12 cellular contexts compared by ENCODE assay signal in the genomic region with DNA sequence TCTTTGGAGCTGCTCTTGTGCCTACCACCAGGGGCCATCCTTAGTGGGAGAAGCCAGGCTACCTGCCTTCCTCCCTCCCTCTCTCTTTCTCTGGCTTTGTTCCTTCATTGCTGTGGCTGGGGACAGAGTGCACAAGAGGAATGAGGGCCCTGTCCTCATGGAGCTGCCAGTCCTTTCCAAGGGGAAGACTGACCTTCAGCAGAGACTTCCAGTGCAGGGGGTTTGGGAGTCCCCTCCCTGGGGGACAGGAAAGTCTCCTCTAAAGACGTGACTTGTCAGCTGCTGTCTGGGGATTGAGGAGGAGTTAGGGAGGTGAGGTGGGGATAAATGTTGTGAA.
DNase-seq lines count a peak whose midpoint lies in the region; ATAC-seq, FAIRE-seq and TF ChIP-seq lines count a peak whose summit lies in the region.
"Had no signal": no experiment of that assay in that cellular context is flagged by ENCODE, and none has a peak within 500 bp of the region (broad histone marks: within the 10 kb centered on the region; RNA-seq: fewer than 3 reads in every experiment).

No MANE protein-coding gene starts in this region.

- no peak for TF ChIP-seq POLR2A in HepG2 (IDR thresholded peaks at IDR 0.05; ENCODE audit: insufficient read depth in 1 of 2, low read depth in 2 of 2, low read length in 2 of 2)

- no peak overlapping the region for H3K4me3 ChIP-seq in mammary epithelial cell (replicated peaks in 1 of 3; ENCODE audit: insufficient read depth in 1 of 3, low read depth in 2 of 3, low read length in 3 of 3)
- H3K4me3 ChIP-seq in HepG2 (replicated peaks in 1 of 3; ENCODE audit: insufficient read depth in 1 of 3, low read depth in 2 of 3, low read length in 3 of 3): peak overlapping the region in 1 of 3 experiments; percentile 42; a peak in 2 of 6 replicates
- H3K4me3 ChIP-seq in A673 (ENCODE audit: low read depth, low read length, poor library complexity, severe bottlenecking): no peak overlapping the region

- no peak for TF ChIP-seq RAD21 in HepG2 (CRISPR knock-in tag; IDR thresholded peaks at IDR 0.05)

- peak overlapping the region; percentile 2 for H3K4me2 ChIP-seq in mammary epithelial cell (ENCODE audit: insufficient read depth, low read depth, low read length)
- peak overlapping the region; percentile 58 for H3K4me2 ChIP-seq in HepG2 (ENCODE audit: low read depth, low read length)

- peak; percentile 1 for ATAC-seq in HepG2
- ATAC-seq in stimulated activated memory B cell treated with anti-CD40 and anti-IgM and Interleukin-4, amounts not matched to agents 10 μg/mL and 1 μg/mL and 100 μg/mL, for 72 hours: no peak
- ATAC-seq: activated naive CD4-positive, alpha-beta T cell treated with anti-CD3 and anti-CD28 coated beads, Interleukin-2, amount 50 U/mL, for 72 hours; HCT116 had no signal

- H3K4me1 Mint-ChIP-seq in HFFc6 (ENCODE audit: low read depth): peaks cover 62% of the 10 kb centered on the region
- peaks cover 62% of the 10 kb centered on the region for H3K4me1 Mint-ChIP-seq in stimulated activated memory B cell treated with anti-CD40 and anti-IgM and Interleukin-4, amounts not matched to agents 10 μg/mL and 1 μg/mL and 100 μg/mL, for 72 hours

- CTCF ChIA-PET in mammary epithelial cell (lab: Charles Lee; ENCODE audit: low non-redundant PET) (no interaction called here), HepG2 (lab: Yijun Ruan, JAX; ENCODE audit: low intra/inter-chr PET ratio, low total read pairs) (no interaction called here), A673 (lab: Charles Lee) (no interaction called here)

- peak overlapping the region; percentile 89 for H3K27ac Mint-ChIP-seq in HFFc6
- peak overlapping the region; percentile 18 for H3K27ac Mint-ChIP-seq in stimulated activated memory B cell treated with anti-CD40 and anti-IgM and Interleukin-4, amounts not matched to agents 10 μg/mL and 1 μg/mL and 100 μg/mL, for 72 hours

- H3K27ac ChIP-seq in mammary epithelial cell (ENCODE audit: insufficient read depth, low read depth, low read length) (peak overlapping the region; percentile 65), HepG2 (ENCODE audit: extremely low read length, insufficient read depth, low read length) (peak overlapping the region; percentile 58), A673 (ENCODE audit: low read depth, low read length, poor library complexity, severe bottlenecking) (no peak overlapping the region)

- WGBS in mammary epithelial cell (ENCODE audit: low coverage, missing lambda C conversion rate): 50% methylated on average over 1 of the region's 1 CpG
- WGBS in HepG2 (ENCODE audit: low lambda C conversion rate): 47% methylated on average over 1 of the region's 1 CpG

- H3K79me2 ChIP-seq in mammary epithelial cell (ENCODE audit: insufficient read depth, low read length) (peaks cover 99% of the 10 kb centered on the region), HepG2 (ENCODE audit: insufficient read depth, low read length) (peaks cover 94% of the 10 kb centered on the region)

- BruUV-seq in mammary epithelial cell (replicated peaks; lab: Mats Ljungman, UMichigan): no TSS peak
- BruUV-seq in HepG2 (replicated peaks; lab: Mats Ljungman, UMichigan): no TSS peak
- BruUV-seq in A673 (replicated peaks; lab: Mats Ljungman, UMichigan): no TSS peak

- H3K9me3 ChIP-seq in mammary epithelial cell (replicated peaks; ENCODE audit: insufficient read depth, low read length) (no peaks in the 10 kb centered on the region), HepG2 (ENCODE audit: low read length) (no peaks in the 10 kb centered on the region), A673 (ENCODE audit: low read depth, low read length, poor library complexity, severe bottlenecking) (no peaks in the 10 kb centered on the region)

- no peaks in the 10 kb centered on the region for H3K27me3 ChIP-seq in mammary epithelial cell (ENCODE audit: insufficient read depth, low read length)
- H3K27me3 ChIP-seq in HepG2 (ENCODE audit: control insufficient read depth in 1 of 2, insufficient read depth in 2 of 2, low read length in 2 of 2): no peaks in the 10 kb centered on the region
- H3K27me3 ChIP-seq in A673 (replicated peaks; ENCODE audit: insufficient read depth, low read depth, low read length, poor library complexity): no peaks in the 10 kb centered on the region

- no peak for DNase-seq in HFFc6
- no peak for DNase-seq in mammary epithelial cell
- no peak for DNase-seq in HepG2 (ENCODE audit: low spot score)
- DNase-seq in T1000 (lab: John Stamatoyannopoulos, UW): no peak
- no peak for DNase-seq in kidney glomerular epithelial cell (lab: John Stamatoyannopoulos, UW)
- no peak for DNase-seq in activated gamma-delta T cell treated with Interleukin-2 at 50 U/mL for 16 hours
- DNase-seq in A673 (ENCODE audit: low spot score): no peak
- DNase-seq: NCI-H1105 treated with DMSO at 0.1 percent for 48 hours, RPMI8226 had no signal

- TF ChIP-seq CTCF in HFFc6 (IDR thresholded peaks at IDR 0.05) (no peak), mammary epithelial cell (conservative IDR thresholded peaks at IDR 0.05 in 1 of 2, IDR thresholded peaks at IDR 0.05 in 1 of 2; ENCODE audit: extremely low read depth in 1 of 2, insufficient read depth in 1 of 2, low read depth in 1 of 2, low read length in 2 of 2) (peak in 1 of 2 donors; percentile 11), HepG2 (CRISPR knock-in tag; IDR thresholded peaks at IDR 0.05) (no peak), A673 (conservative IDR thresholded peaks at IDR 0.05; ENCODE audit: low read depth, low read length) (no peak)

- dilution Hi-C loops in mammary epithelial cell (cut with HindIII; ENCODE audit: low sequenced_read_pairs): no loop called here

- TF ChIP-seq EP300 in HepG2 (IDR thresholded peaks at IDR 0.05; ENCODE audit: low read depth in 2 of 2, low read length in 2 of 2): no peak
- TF ChIP-seq EP300 in HepG2 (CRISPR knock-in tag; IDR thresholded peaks at IDR 0.05; ENCODE audit: borderline replicate concordance): no peak

- H2AFZ ChIP-seq in mammary epithelial cell (ENCODE audit: low read depth, low read length): no peak overlapping the region
- no peak overlapping the region for H2AFZ ChIP-seq in HepG2 (ENCODE audit: low read length)

- peaks cover 48% of the 10 kb centered on the region for H3K4me1 ChIP-seq in mammary epithelial cell (ENCODE audit: insufficient read depth, low read length)
- H3K4me1 ChIP-seq in HepG2 (ENCODE audit: insufficient read depth, low read length): peaks cover 84% of the 10 kb centered on the region
- no peaks in the 10 kb centered on the region for H3K4me1 ChIP-seq in A673 (ENCODE audit: insufficient read depth, low read length, poor library complexity, severe bottlenecking)

- in situ Hi-C loops in mammary epithelial cell (cut with MboI; ENCODE audit: low sequenced_read_pairs in 2 of 2): no loop called here
- in situ Hi-C loops in HepG2 (cut with HindIII; ENCODE audit: extremely low pct_ligation_motif_present, low pct_unique_long_range_greater_than_20kb): no loop called here

- intact Hi-C loops in mammary epithelial cell (cut with micrococcal nuclease): no loop called here
- intact Hi-C loops in HepG2 (cut with micrococcal nuclease; ENCODE audit: unreplicated experiment): loop anchor here (1.0 to 2.0 kb wide), 2 partner anchors 30 to 100 kb away; no protein-coding TSS in a partner anchor
- intact Hi-C loops in A673 (cut with micrococcal nuclease; ENCODE audit: unreplicated experiment): no loop called here

- H3K36me3 ChIP-seq in mammary epithelial cell (ENCODE audit: insufficient read depth, low read length) (no peaks in the 10 kb centered on the region), HepG2 (replicated peaks in 1 of 2; ENCODE audit: control insufficient read depth in 1 of 2, insufficient read depth in 2 of 2, low read length in 2 of 2) (peaks cover 5 to 23% of the 10 kb centered on the region in 2 experiments), A673 (ENCODE audit: insufficient read depth, low read length, poor library complexity, severe bottlenecking) (no peaks in the 10 kb centered on the region)

- H3K36me3 Mint-ChIP-seq in HFFc6 (ENCODE audit: low read depth): 0 out of 2 replicates have a peak, but pooled peaks cover 8% of the 10 kb centered on the region
- peaks cover 20% of the 10 kb centered on the region for H3K36me3 Mint-ChIP-seq in stimulated activated memory B cell treated with anti-CD40 and anti-IgM and Interleukin-4, amounts not matched to agents 10 μg/mL and 1 μg/mL and 100 μg/mL, for 72 hours
- H3K36me3 Mint-ChIP-seq: activated naive CD4-positive, alpha-beta T cell treated with anti-CD3 and anti-CD28 coated beads, Interleukin-2, amount 50 U/mL, for 72 hours had no signal

- H4K20me1 ChIP-seq in mammary epithelial cell (ENCODE audit: insufficient read depth, low read length) (no peaks in the 10 kb centered on the region), HepG2 (ENCODE audit: insufficient read depth, low read length) (peaks cover 71% of the 10 kb centered on the region)

- no peak overlapping the region for H3K4me3 Mint-ChIP-seq in HFFc6
- H3K4me3 Mint-ChIP-seq in stimulated activated memory B cell treated with anti-CD40 and anti-IgM and Interleukin-4, amounts not matched to agents 10 μg/mL and 1 μg/mL and 100 μg/mL, for 72 hours: no peak overlapping the region

- peaks cover 7% of the 10 kb centered on the region for H3K27me3 Mint-ChIP-seq in HFFc6 (ENCODE audit: insufficient read depth)
- H3K27me3 Mint-ChIP-seq in stimulated activated memory B cell treated with anti-CD40 and anti-IgM and Interleukin-4, amounts not matched to agents 10 μg/mL and 1 μg/mL and 100 μg/mL, for 72 hours: no peaks in the 10 kb centered on the region

- POLR2A ChIA-PET in HepG2 (lab: Yijun Ruan, JAX): interaction anchor here (1.0 to 1.6 kb wide), 4 partner anchors 15 to 39 kb away, joined by 3 to 5 read pairs (median 4); no protein-coding TSS in a partner anchor
- POLR2A ChIA-PET in A673 (lab: Charles Lee; ENCODE audit: low non-redundant PET): no interaction called here

- FAIRE-seq in HepG2 (lab: Jason Lieb, UNC): no peak

- H3K9ac ChIP-seq in mammary epithelial cell (ENCODE audit: insufficient read depth, low read length) (peak overlapping the region; percentile 24), HepG2 (ENCODE audit: insufficient read depth, low read depth, low read length) (peak overlapping the region; percentile 43)

- no peaks in the 10 kb centered on the region for H3K9me3 Mint-ChIP-seq in HFFc6
- no peaks in the 10 kb centered on the region for H3K9me3 Mint-ChIP-seq in stimulated activated memory B cell treated with anti-CD40 and anti-IgM and Interleukin-4, amounts not matched to agents 10 μg/mL and 1 μg/mL and 100 μg/mL, for 72 hours
- H3K9me3 Mint-ChIP-seq: activated naive CD4-positive, alpha-beta T cell treated with anti-CD3 and anti-CD28 coated beads, Interleukin-2, amount 50 U/mL, for 72 hours had no signal

TF ChIP-seq in HepG2, 621 proteins besides CTCF, POLR2A, EP300 and RAD21 (continues in another document):
- TF ChIP-seq ZMAT3 (CRISPR knock-in tag; conservative IDR thresholded peaks at IDR 0.05) (no peak), SMAD3 (CRISPR knock-in tag; IDR thresholded peaks at IDR 0.05) (no peak), ZNF614 (CRISPR knock-in tag; IDR thresholded peaks at IDR 0.05; ENCODE audit: borderline replicate concordance) (no peak)
